ENCODE assay signal across 8 cellular contexts in genomic region chr3:155323063-155323666, GRCh38.
DNase-seq lines count a peak whose midpoint lies in the region; ATAC-seq lines count a peak whose summit lies in the region.

No MANE protein-coding gene starts in this region.

- ATAC-seq in GM19452 (IDR thresholded peaks at IDR 0.05; ENCODE audit: unreplicated experiment) (peak; percentile 60), HG03469 (IDR thresholded peaks at IDR 0.05; ENCODE audit: unreplicated experiment) (peak; percentile 90)

- DNase-seq in DMS79 (lab: John Stamatoyannopoulos, UW) (peak; percentile 27), NCI-H510A (lab: John Stamatoyannopoulos, UW) (peak; percentile 39), astrocyte of the hippocampus (ENCODE audit: low read depth, low spot score) (peak; percentile 82), iPS-NIHi11 (ENCODE audit: low spot score) (peak; percentile 65), superior temporal gyrus (ENCODE audit: extremely low spot score) (peak; percentile 81), GOT3 (lab: John Stamatoyannopoulos, UW) (no peak)
